In genomic region chr19:54172764-54173699, GRCh38 we compare ENCODE assay signal across 1 cellular context.
TF ChIP-seq lines count a peak whose summit lies in the region.

Gene TMC4 (minus strand): TSS chr19:54173160. CDS start chr19:54173117, 43 bp downstream.

TF ChIP-seq in HepG2, 621 proteins besides CTCF, POLR2A, EP300 and RAD21 (continued from another document):
- TF ChIP-seq AKAP8 (CRISPR knock-in tag; IDR thresholded peaks at IDR 0.05) (peak; percentile 68; the same call in 1 of the 2 replicates), GABPB1 (CRISPR knock-in tag; IDR thresholded peaks at IDR 0.05) (peak; percentile 53), ZNF501 (CRISPR knock-in tag; IDR thresholded peaks at IDR 0.05) (no peak), KDM2A (CRISPR knock-in tag; IDR thresholded peaks at IDR 0.05; ENCODE audit: borderline replicate concordance, low read depth) (peak; percentile 83), DMTF1 (CRISPR knock-in tag; IDR thresholded peaks at IDR 0.05) (no peak), GABPA (IDR thresholded peaks at IDR 0.05; ENCODE audit: low read depth, low read length) (peak; percentile 54), GABPA (CRISPR knock-in tag; IDR thresholded peaks at IDR 0.05; ENCODE audit: low read depth) (peak; percentile 78), ZNF687 (CRISPR knock-in tag; IDR thresholded peaks at IDR 0.05) (peak; percentile 11; the same call in 1 of the 2 replicates), ZNF160 (CRISPR knock-in tag; IDR thresholded peaks at IDR 0.05) (no peak), HMGA1 (CRISPR knock-in tag; conservative IDR thresholded peaks at IDR 0.05) (no peak), ETV5 (CRISPR knock-in tag; IDR thresholded peaks at IDR 0.05; ENCODE audit: borderline replicate concordance) (peak; percentile 14; the same call in 1 of the 2 replicates), ZNF24 (IDR thresholded peaks at IDR 0.05) (no peak), IKZF5 (CRISPR knock-in tag; IDR thresholded peaks at IDR 0.05) (0 out of 2 replicates have a peak, but pooled peaks have one; percentile 34), ZSCAN12 (CRISPR knock-in tag; IDR thresholded peaks at IDR 0.05) (no peak), ZSCAN22 (CRISPR knock-in tag; IDR thresholded peaks at IDR 0.05) (peak; percentile 4; the same call in 1 of the 2 replicates), ZNF143 (CRISPR knock-in tag; IDR thresholded peaks at IDR 0.05) (peak; percentile 76), AGO2 (optimal IDR thresholded peaks at IDR 0.05; ENCODE audit: low read depth, low read length) (peak; percentile 77), POLR2G (IDR thresholded peaks at IDR 0.05; ENCODE audit: low read depth, low read length) (peak; percentile 60)
